In the genomic region with DNA sequence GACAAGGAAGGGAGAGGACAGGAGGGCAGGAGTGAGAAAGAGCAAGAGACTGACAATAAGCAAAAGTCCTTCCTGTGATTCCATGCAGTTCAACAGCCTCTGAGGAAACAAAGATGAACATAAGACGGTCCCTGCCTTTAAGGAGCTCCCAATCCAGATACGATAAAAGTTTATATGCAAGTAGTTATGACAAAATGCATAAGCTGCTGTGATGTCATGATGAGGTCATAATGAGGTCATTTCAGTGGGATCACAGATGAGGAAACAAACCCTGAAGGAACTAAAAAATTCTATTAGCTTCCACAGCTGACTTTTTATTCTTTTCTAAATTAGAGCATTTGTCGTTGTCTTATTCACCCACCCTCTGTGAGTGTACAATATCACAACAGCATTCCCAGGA, we compare ENCODE assay signal across 1 cellular context.
TF ChIP-seq lines count a peak whose summit lies in the region.

No MANE protein-coding gene starts in this region.

TF ChIP-seq in HepG2, 621 proteins besides CTCF, POLR2A, EP300 and RAD21 (continued from another document):
- TF ChIP-seq ATF7 (IDR thresholded peaks at IDR 0.05) (peak; percentile 91), ATF7 (CRISPR knock-in tag; IDR thresholded peaks at IDR 0.05) (no peak)
